1 cellular context compared by ENCODE assay signal in the genomic region with DNA sequence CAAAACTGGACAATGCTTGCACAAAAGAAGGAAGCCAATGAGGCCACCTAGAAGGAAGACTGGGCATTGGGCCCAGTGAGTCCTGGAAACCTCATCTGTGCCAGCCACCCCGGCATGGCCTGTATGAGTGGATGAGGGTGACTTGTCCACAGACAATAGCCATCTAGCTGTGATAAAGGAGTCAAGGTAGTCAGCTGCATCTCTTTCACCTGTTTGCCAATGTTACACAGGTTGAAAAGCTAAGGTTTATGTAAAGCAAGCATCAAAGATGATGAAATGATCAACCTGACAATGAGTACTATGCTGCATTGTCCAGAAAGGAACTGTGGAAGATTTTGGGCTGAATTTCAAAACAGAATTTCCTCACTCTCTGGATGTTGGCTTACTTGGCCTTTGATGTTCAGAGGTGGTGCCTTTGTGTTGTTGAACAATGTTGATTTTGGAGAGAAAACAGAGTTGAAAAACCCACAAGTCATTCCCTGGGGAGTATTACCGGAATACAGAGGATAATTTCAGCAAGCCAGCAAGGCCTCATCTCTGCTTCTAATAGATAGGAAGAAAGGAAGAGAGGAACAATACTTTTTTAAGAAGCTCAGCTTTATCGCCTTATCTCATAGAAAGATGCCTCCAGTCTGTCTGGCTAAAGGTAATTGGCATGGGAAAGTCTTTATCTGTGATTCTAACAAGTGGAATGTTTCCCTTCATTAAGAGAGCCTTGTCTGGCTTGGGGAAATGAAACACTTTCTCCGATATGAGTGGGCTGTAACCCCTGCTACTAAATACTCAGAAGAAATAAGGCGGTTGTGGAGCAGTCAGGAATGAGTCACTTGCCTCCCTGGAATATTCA.
TF ChIP-seq lines count a peak whose summit lies in the region.

No MANE protein-coding gene starts in this region.

TF ChIP-seq in GM23338, 12 proteins besides CTCF, POLR2A, EP300 and RAD21 (continued from another document):
- no peak for TF ChIP-seq ZNF462 (CRISPR knock-in tag; IDR thresholded peaks at IDR 0.05)
TF ChIP-seq in GM23338: peak in this region for 0.
